31 cellular contexts compared by ENCODE assay signal in genomic region chr3:176074096-176074495, GRCh38.
"Had no signal": no experiment of that assay in that cellular context is flagged by ENCODE, and none has a peak within 500 bp of the region (broad histone marks: within the 10 kb centered on the region; RNA-seq: fewer than 3 reads in every experiment).

No MANE protein-coding gene starts in this region.

- H3K27me3 Mint-ChIP-seq: activated CD4-positive, alpha-beta memory T cell treated with anti-CD3 and anti-CD28 coated beads, Interleukin-2, amount 10 ng/mL, durations not matched to agents 7 days and 5 days; activated CD4-positive, alpha-beta T cell treated with anti-CD3 and anti-CD28 coated beads, Interleukin-2, amount 10 ng/mL, durations not matched to agents 7 days and 5 days; activated naive CD4-positive, alpha-beta T cell treated with anti-CD3 and anti-CD28 coated beads, Interleukin-2, amount 10 ng/mL, durations not matched to agents 7 days and 5 days; activated naive CD8-positive, alpha-beta T cell treated with anti-CD3 and anti-CD28 coated beads, Interleukin-2, amount 10 ng/mL, durations not matched to agents 7 days and 5 days; activated T-cell treated with anti-CD3 and anti-CD28 coated beads, Interleukin-2, amount 50 U/mL, for 24 hours; T-helper 17 cell had no signal

- ATAC-seq: activated naive CD4-positive, alpha-beta T cell treated with anti-CD3 and anti-CD28 coated beads, Interleukin-2, amount 50 U/mL, for 72 hours; activated T-cell treated with anti-CD3 and anti-CD28 coated beads, Interleukin-2, amount 50 U/mL, for 72 hours; gastroesophageal sphincter; T-helper 17 cell had no signal

- H3K4me1 Mint-ChIP-seq: activated CD4-positive, alpha-beta memory T cell treated with anti-CD3 and anti-CD28 coated beads, Interleukin-2, amount 10 ng/mL, durations not matched to agents 7 days and 5 days; activated CD4-positive, alpha-beta T cell treated with anti-CD3 and anti-CD28 coated beads, Interleukin-2, amount 10 ng/mL, durations not matched to agents 7 days and 5 days; activated naive CD4-positive, alpha-beta T cell treated with anti-CD3 and anti-CD28 coated beads, Interleukin-2, amount 10 ng/mL, durations not matched to agents 7 days and 5 days; activated naive CD8-positive, alpha-beta T cell treated with anti-CD3 and anti-CD28 coated beads, Interleukin-2, amount 10 ng/mL, durations not matched to agents 7 days and 5 days; T-helper 17 cell had no signal

- H3K4me3 ChIP-seq: esophagus squamous epithelium, gastroesophageal sphincter had no signal

- H3K4me1 ChIP-seq: esophagus squamous epithelium, gastroesophageal sphincter had no signal

- H3K4me3 Mint-ChIP-seq: activated CD4-positive, alpha-beta memory T cell treated with anti-CD3 and anti-CD28 coated beads, Interleukin-2, amount 10 ng/mL, durations not matched to agents 7 days and 5 days; activated CD4-positive, alpha-beta T cell treated with anti-CD3 and anti-CD28 coated beads, Interleukin-2, amount 10 ng/mL, durations not matched to agents 7 days and 5 days; activated naive CD4-positive, alpha-beta T cell treated with anti-CD3 and anti-CD28 coated beads, Interleukin-2, amount 10 ng/mL, durations not matched to agents 7 days and 5 days; activated naive CD8-positive, alpha-beta T cell treated with anti-CD3 and anti-CD28 coated beads, Interleukin-2, amount 10 ng/mL, durations not matched to agents 7 days and 5 days; activated T-cell treated with anti-CD3 and anti-CD28 coated beads, Interleukin-2, amount 50 U/mL, for 24 hours; activated T-cell treated with anti-CD3 and anti-CD28 coated beads, Interleukin-2, amount 50 U/mL, for 72 hours; T-helper 17 cell; T-helper 2 cell treated with Interferon-gamma antibody and Interleukin-4, amounts not matched to agents 5 μg/mL and 100 μg/mL, for 36 hours had no signal

- H3K27me3 ChIP-seq: brain microvascular endothelial cell, esophagus squamous epithelium, gastroesophageal sphincter had no signal

- H3K36me3 Mint-ChIP-seq: activated naive CD4-positive, alpha-beta T cell treated with anti-CD3 and anti-CD28 coated beads, Interleukin-2, amount 10 ng/mL, durations not matched to agents 7 days and 5 days; activated naive CD4-positive, alpha-beta T cell treated with anti-CD3 and anti-CD28 coated beads, Interleukin-2, amount 50 U/mL, for 72 hours; activated naive CD8-positive, alpha-beta T cell treated with anti-CD3 and anti-CD28 coated beads, Interleukin-2, amount 10 ng/mL, durations not matched to agents 7 days and 5 days had no signal

- H3K27ac Mint-ChIP-seq: activated CD4-positive, alpha-beta memory T cell treated with anti-CD3 and anti-CD28 coated beads, Interleukin-2, amount 10 ng/mL, durations not matched to agents 7 days and 5 days; activated CD4-positive, alpha-beta T cell treated with anti-CD3 and anti-CD28 coated beads, Interleukin-2, amount 10 ng/mL, durations not matched to agents 7 days and 5 days; activated naive CD4-positive, alpha-beta T cell treated with anti-CD3 and anti-CD28 coated beads, Interleukin-2, amount 10 ng/mL, durations not matched to agents 7 days and 5 days; activated naive CD4-positive, alpha-beta T cell treated with anti-CD3 and anti-CD28 coated beads, Interleukin-2, amount 50 U/mL, for 72 hours; activated naive CD8-positive, alpha-beta T cell treated with anti-CD3 and anti-CD28 coated beads, Interleukin-2, amount 10 ng/mL, durations not matched to agents 7 days and 5 days; activated T-cell treated with anti-CD3 and anti-CD28 coated beads, Interleukin-2, amount 50 U/mL, for 24 hours; activated T-cell treated with anti-CD3 and anti-CD28 coated beads, Interleukin-2, amount 50 U/mL, for 72 hours; T-helper 17 cell; T-helper 2 cell treated with Interferon-gamma antibody and Interleukin-4, amounts not matched to agents 5 μg/mL and 100 μg/mL, for 36 hours had no signal

- H3K27ac ChIP-seq: brain microvascular endothelial cell, epithelial cell of prostate, esophagus squamous epithelium, gastroesophageal sphincter had no signal

- H3K36me3 ChIP-seq: brain microvascular endothelial cell, esophagus squamous epithelium, gastroesophageal sphincter had no signal

- DNase-seq: activated CD4-positive, alpha-beta memory T cell treated with anti-CD3 and anti-CD28 coated beads, Interleukin-2, amount 10 ng/mL, durations not matched to agents 7 days and 5 days; activated CD4-positive, alpha-beta T cell treated with anti-CD3 and anti-CD28 coated beads for 4 hours; activated CD4-positive, alpha-beta T cell treated with anti-CD3 and anti-CD28 coated beads, Interleukin-2, amount 10 ng/mL, durations not matched to agents 7 days and 5 days; activated CD4-positive, alpha-beta T cell treated with anti-CD3 and anti-CD28 coated beads, Interleukin-2, amount 50 U/mL, for 4 hours; activated CD4-positive, CD25-positive, alpha-beta regulatory T cell; activated CD4-positive, CD25-positive, alpha-beta regulatory T cell treated with anti-CD3 and anti-CD28 coated beads, Interleukin-2, amount 50 U/mL, for 72 hours; activated CD8-positive, alpha-beta memory T cell treated with anti-CD3 and anti-CD28 coated beads, Interleukin-2, amount 50 U/mL, for 48 hours; activated gamma-delta T cell; activated naive CD4-positive, alpha-beta T cell; activated naive CD4-positive, alpha-beta T cell treated with anti-CD3 and anti-CD28 coated beads, Interleukin-2, amount 10 ng/mL, durations not matched to agents 7 days and 5 days; activated naive CD8-positive, alpha-beta T cell treated with anti-CD3 and anti-CD28 coated beads, Interleukin-2, amount 10 ng/mL, durations not matched to agents 7 days and 5 days; activated T-cell treated with anti-CD3 and anti-CD28 coated beads for 4 hours; activated T-cell treated with anti-CD3 and anti-CD28 coated beads, Interleukin-2, amount 50 U/mL, for 24 hours; activated T-cell treated with anti-CD3 and anti-CD28 coated beads, Interleukin-2, amount 50 U/mL, for 72 hours; amniotic stem cell; anterior cingulate cortex; brain microvascular endothelial cell; caudate nucleus; cortex of kidney; effector CD8-positive, alpha-beta T cell; esophagus squamous epithelium; foreskin melanocyte; head of caudate nucleus; hippocampal formation; T-helper 1 cell; T-helper 17 cell; T1000 had no signal
